ENCODE assay signal across 8 cellular contexts in the genomic region with DNA sequence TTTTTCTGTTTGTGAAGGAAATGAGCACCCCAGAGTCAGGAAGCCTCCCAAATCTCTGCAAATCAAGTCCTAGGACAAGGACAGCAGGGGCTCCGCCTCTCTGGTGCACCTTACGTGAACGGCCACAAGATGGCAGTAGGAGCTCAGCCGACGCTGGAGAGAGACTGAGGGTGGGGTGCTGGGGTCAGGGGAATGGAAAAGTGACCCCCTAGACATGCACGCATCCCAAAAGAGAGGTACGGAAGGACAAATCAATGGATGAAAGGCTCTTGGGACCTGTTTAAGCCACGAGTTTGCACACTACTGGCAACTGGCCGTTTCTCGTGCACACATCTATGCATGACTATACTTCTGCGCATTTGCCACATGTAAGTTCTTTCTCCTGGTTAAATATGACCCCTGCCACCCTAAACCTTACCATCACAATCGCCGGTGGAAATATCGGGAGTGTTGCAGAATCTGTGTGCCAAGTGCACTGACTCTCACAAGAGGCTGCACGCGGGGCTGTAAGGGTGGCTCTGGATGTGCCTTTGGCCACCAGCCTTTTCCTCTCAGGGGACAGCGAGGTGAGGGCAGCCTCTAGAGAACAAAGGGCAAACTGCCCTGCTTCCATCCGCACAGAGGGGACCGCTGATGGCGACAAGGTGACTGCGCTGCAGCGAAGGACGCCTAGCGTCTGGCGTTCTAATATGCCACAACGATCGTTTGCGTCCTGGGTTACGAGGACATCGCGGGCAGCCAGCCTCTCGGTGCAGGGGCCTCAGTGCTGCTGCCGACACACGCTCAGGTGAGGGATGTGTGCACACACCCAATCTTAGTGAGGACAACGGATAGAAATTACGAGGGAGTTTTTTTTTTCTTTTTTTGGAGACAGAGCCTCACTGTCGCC.
A peak's percentile ranks its signal among the peaks of the same experiment; 100 is the strongest.
DNase-seq lines count a peak whose midpoint lies in the region; ATAC-seq and TF ChIP-seq lines count a peak whose summit lies in the region.

No MANE protein-coding gene starts in this region.

- CTCF ChIA-PET in CD4-positive, alpha-beta memory T cell (lab: Charles Lee; ENCODE audit: partially characterized antibody) = interaction anchor here (0.8 to 12.7 kb wide), 11 partner anchors 11 to 1153 kb away, joined by 3 to 235 read pairs (median 6); no protein-coding TSS in a partner anchor

- H3K4me3 ChIP-seq in CD4-positive, alpha-beta memory T cell (ENCODE audit: low read length in 2 of 2) = no peak overlapping the region
- H3K4me3 ChIP-seq in OCI-LY3 (ENCODE audit: low read length) = peak overlapping the region; percentile 55
- no peak overlapping the region for H3K4me3 ChIP-seq in foreskin fibroblast (ENCODE audit: low read depth in 1 of 2, low read length in 2 of 2)
- H3K4me3 ChIP-seq in tibial nerve = no peak overlapping the region

- H3K4me1 ChIP-seq in CD4-positive, alpha-beta memory T cell (ENCODE audit: insufficient read depth, low read length) = peaks cover 27% of the 10 kb centered on the region
- peaks cover 39% of the 10 kb centered on the region for H3K4me1 ChIP-seq in OCI-LY3 (ENCODE audit: low read length)
- peaks cover 0 to 23% (median 4%) of the 10 kb centered on the region in 4 donors for H3K4me1 ChIP-seq in tibial nerve

- H4K20me1 ChIP-seq in OCI-LY3 (ENCODE audit: insufficient read depth, low read length) = no peaks in the 10 kb centered on the region

- WGBS in tibial nerve, 2 donors = 64 to 67% methylated on average over 37 of the region's 37 CpGs

- no peak overlapping the region for H3K4me3 Mint-ChIP-seq in CD4-positive, alpha-beta memory T cell
- H3K4me3 Mint-ChIP-seq in activated T-helper 2 cell treated with anti-CD3 and anti-CD28 coated beads, Interferon-gamma antibody, Interleukin-2, Interleukin-4, amounts not matched to agents 10 μg/mL and 5 μg/mL and 100 μg/mL, durations not matched to agents 14 hours and 24 hours and 36 hours (ENCODE audit: low read depth) = no peak overlapping the region

- peaks cover 0 to 2% (median 0%) of the 10 kb centered on the region in 8 donors for H3K9me3 Mint-ChIP-seq in CD4-positive, alpha-beta memory T cell
- no peaks in the 10 kb centered on the region for H3K9me3 Mint-ChIP-seq in activated T-helper 2 cell treated with anti-CD3 and anti-CD28 coated beads, Interferon-gamma antibody, Interleukin-2, Interleukin-4, amounts not matched to agents 10 μg/mL and 5 μg/mL and 100 μg/mL, durations not matched to agents 14 hours and 24 hours and 36 hours

- H3K27ac Mint-ChIP-seq in CD4-positive, alpha-beta memory T cell = peak overlapping the region in 2 of 7 donors; percentile 10 to 32
- H3K27ac Mint-ChIP-seq in activated T-helper 2 cell treated with anti-CD3 and anti-CD28 coated beads, Interferon-gamma antibody, Interleukin-2, Interleukin-4, amounts not matched to agents 10 μg/mL and 5 μg/mL and 100 μg/mL, durations not matched to agents 14 hours and 24 hours and 36 hours = no peak overlapping the region

- intact Hi-C loops in CD4-positive, alpha-beta memory T cell (cut with micrococcal nuclease) = loop anchor here (1.0 to 5.0 kb wide), 3 partner anchors 183 to 614 kb away; no protein-coding TSS in a partner anchor
- intact Hi-C loops in activated T-helper 2 cell treated with anti-CD3 and anti-CD28 coated beads, Interferon-gamma antibody, Interleukin-2, Interleukin-4, amounts not matched to agents 10 μg/mL and 5 μg/mL and 100 μg/mL, durations not matched to agents 14 hours and 24 hours and 36 hours (cut with micrococcal nuclease) = loop anchor here (1.0 kb wide), 1 partner anchor 614 kb away; no protein-coding TSS in a partner anchor

- peak overlapping the region; percentile 61 for H3K4me2 ChIP-seq in OCI-LY3 (ENCODE audit: low read length)

- peaks cover 0 to 3% of the 10 kb centered on the region in 2 donors for H3K27me3 Mint-ChIP-seq in CD4-positive, alpha-beta memory T cell
- H3K27me3 Mint-ChIP-seq in activated T-helper 2 cell treated with anti-CD3 and anti-CD28 coated beads, Interferon-gamma antibody, Interleukin-2, Interleukin-4, amounts not matched to agents 10 μg/mL and 5 μg/mL and 100 μg/mL, durations not matched to agents 14 hours and 24 hours and 36 hours (ENCODE audit: low read depth) = no peaks in the 10 kb centered on the region

- H3K4me1 Mint-ChIP-seq in CD4-positive, alpha-beta memory T cell = peaks cover 14 to 24% (median 22%) of the 10 kb centered on the region in 4 donors
- peaks cover 52% of the 10 kb centered on the region for H3K4me1 Mint-ChIP-seq in activated T-helper 2 cell treated with anti-CD3 and anti-CD28 coated beads, Interferon-gamma antibody, Interleukin-2, Interleukin-4, amounts not matched to agents 10 μg/mL and 5 μg/mL and 100 μg/mL, durations not matched to agents 14 hours and 24 hours and 36 hours (ENCODE audit: low read depth)

- no peak for TF ChIP-seq POLR2A in tibial nerve (IDR thresholded peaks at IDR 0.05)

- H3K36me3 ChIP-seq in CD4-positive, alpha-beta memory T cell (ENCODE audit: insufficient read depth, low read length) = no peaks in the 10 kb centered on the region
- H3K36me3 ChIP-seq in OCI-LY3 (replicated peaks; ENCODE audit: low read depth, low read length) (no peaks in the 10 kb centered on the region), tibial nerve (no peaks in the 10 kb centered on the region)

- no peaks in the 10 kb centered on the region for H3K27me3 ChIP-seq in CD4-positive, alpha-beta memory T cell (ENCODE audit: insufficient read depth, low read length)
- H3K27me3 ChIP-seq in OCI-LY3 (ENCODE audit: low read depth, low read length) (no peaks in the 10 kb centered on the region), tibial nerve (no peaks in the 10 kb centered on the region)

- ATAC-seq in HG02852 (IDR thresholded peaks at IDR 0.05; ENCODE audit: unreplicated experiment) (peak; percentile 48), HG02623 (IDR thresholded peaks at IDR 0.05; ENCODE audit: unreplicated experiment) (no peak)

- DNase-seq in CD4-positive, alpha-beta memory T cell = peak; percentile 40 to 58 (median 48)
- DNase-seq in activated T-helper 2 cell treated with anti-CD3 and anti-CD28 coated beads, Interferon-gamma antibody, Interleukin-2, Interleukin-4, amounts not matched to agents 10 μg/mL and 5 μg/mL and 100 μg/mL, durations not matched to agents 14 hours and 24 hours and 36 hours (ENCODE audit: low spot score) = peak; percentile 48
- DNase-seq in foreskin fibroblast (peak; percentile 29 to 75), occipital lobe (lab: John Stamatoyannopoulos, UW) (peak; percentile 9), tibial nerve (ENCODE audit: low spot score in 2 of 2) (peak in 1 of 2 donors; percentile 56)

- no peak for TF ChIP-seq EP300 in tibial nerve (IDR thresholded peaks at IDR 0.05)

- H3K27ac ChIP-seq in CD4-positive, alpha-beta memory T cell (ENCODE audit: low read depth, low read length) = no peak overlapping the region
- H3K27ac ChIP-seq in OCI-LY3 (ENCODE audit: low read length) (no peak overlapping the region), tibial nerve (no peak overlapping the region)

- H3K36me3 Mint-ChIP-seq in CD4-positive, alpha-beta memory T cell = no peaks in the 10 kb centered on the region
- no peaks in the 10 kb centered on the region for H3K36me3 Mint-ChIP-seq in activated T-helper 2 cell treated with anti-CD3 and anti-CD28 coated beads, Interferon-gamma antibody, Interleukin-2, Interleukin-4, amounts not matched to agents 10 μg/mL and 5 μg/mL and 100 μg/mL, durations not matched to agents 14 hours and 24 hours and 36 hours (ENCODE audit: low read depth)

- POLR2A ChIA-PET in CD4-positive, alpha-beta memory T cell (lab: Charles Lee; ENCODE audit: partially characterized antibody) = no interaction called here

- TF ChIP-seq CTCF in OCI-LY3 (IDR thresholded peaks at IDR 0.05; ENCODE audit: low read depth, low read length) = peak; percentile 98
- TF ChIP-seq CTCF in foreskin fibroblast (IDR thresholded peaks at IDR 0.05; ENCODE audit: low read depth, low read length) = peak; percentile 93
- TF ChIP-seq CTCF in tibial nerve (IDR thresholded peaks at IDR 0.05) = peak; percentile 87 to 95 (median 90)

- no peaks in the 10 kb centered on the region for H3K79me2 ChIP-seq in OCI-LY3 (ENCODE audit: low read length)

- H3K9ac ChIP-seq in OCI-LY3 (ENCODE audit: low read length) = no peak overlapping the region

- no peaks in the 10 kb centered on the region for H3K9me3 ChIP-seq in CD4-positive, alpha-beta memory T cell (ENCODE audit: control insufficient read depth in 1 of 2, low read length in 2 of 2)
- no peaks in the 10 kb centered on the region for H3K9me3 ChIP-seq in OCI-LY3 (ENCODE audit: insufficient read depth, low read length)
- H3K9me3 ChIP-seq in tibial nerve = peaks cover 0 to 9% (median 0%) of the 10 kb centered on the region in 4 donors

- 0 out of 2 replicates have a peak overlapping the region, but pooled peaks have one; percentile 37 for H2AFZ ChIP-seq in OCI-LY3 (ENCODE audit: low read depth, low read length)
